ENCODE assay signal across 10 cellular contexts in the genomic region with DNA sequence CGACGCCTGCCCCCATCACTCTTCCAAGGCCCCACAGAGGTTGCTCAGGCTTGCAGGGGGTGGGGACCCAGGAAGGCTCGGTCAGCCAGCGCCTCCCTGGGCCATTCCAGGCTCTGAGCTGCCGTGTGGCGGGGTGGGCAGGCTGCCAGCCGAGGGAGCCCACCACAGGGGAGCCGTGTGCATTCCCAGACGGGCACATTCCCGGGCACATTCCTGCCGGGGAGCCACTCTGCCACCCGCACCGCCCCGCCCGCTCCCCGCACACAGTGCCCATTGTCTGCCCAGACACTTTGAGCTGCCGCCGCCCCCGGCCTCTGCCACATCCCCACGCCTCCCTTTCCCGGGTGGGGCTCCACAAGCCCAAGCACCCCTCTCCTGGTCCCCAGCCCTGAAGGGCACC. TPM values are rescaled to one million over a fixed set of nuclear protein-coding genes. Genes with fewer than 3 reads are reported as not detected.
DNase-seq lines count a peak whose midpoint lies in the region; ATAC-seq, FAIRE-seq and TF ChIP-seq lines count a peak whose summit lies in the region.
"Had no signal": no experiment of that assay in that cellular context is flagged by ENCODE, and none has a peak within 500 bp of the region (broad histone marks: within the 10 kb centered on the region; RNA-seq: fewer than 3 reads in every experiment).

No MANE protein-coding gene starts in this region.

- CTCF ChIA-PET in A549 (lab: Yijun Ruan, JAX): interaction anchor here (1.1 to 3.0 kb wide), 10 partner anchors 9 to 121 kb away, joined by 3 to 19 read pairs (median 4); no protein-coding TSS in a partner anchor

- peak overlapping the region; percentile 24 for H4K8ac ChIP-seq in trophoblast cell (ENCODE audit: low read depth, low read length)

- H3K4me2 ChIP-seq in A549 (peak overlapping the region; percentile 64), trophoblast cell (ENCODE audit: low read length) (no peak overlapping the region)

- no peak overlapping the region for H3K23ac ChIP-seq in trophoblast cell (ENCODE audit: low read length)

- peak overlapping the region; percentile 16 for H4K91ac ChIP-seq in trophoblast cell (ENCODE audit: low read depth, low read length)

- peak overlapping the region; percentile 40 for H2AK5ac ChIP-seq in trophoblast cell (ENCODE audit: low read length)

- peak; percentile 9 to 45; a peak in 4 of 6 replicates for ATAC-seq in A549
- ATAC-seq in heart right ventricle: peak in 3 of 8 donors; percentile 2 to 27 (median 18)
- ATAC-seq in HG03095 (IDR thresholded peaks at IDR 0.05; ENCODE audit: unreplicated experiment): no peak

- POLR2A ChIA-PET in A549 (lab: Yijun Ruan, JAX): interaction anchor here (0.6 to 1.3 kb wide), 3 partner anchors 39 to 125 kb away, joined by 3 to 8 read pairs (median 4); partner anchors contain the start of gene PDGFB

- peaks cover 63% of the 10 kb centered on the region for H3K4me1 ChIP-seq in A549
- peaks cover 22 to 52% (median 43%) of the 10 kb centered on the region in 9 donors for H3K4me1 ChIP-seq in heart right ventricle
- H3K4me1 ChIP-seq in trophoblast cell (ENCODE audit: control insufficient read depth in 1 of 2, insufficient read depth in 2 of 2, low read length in 2 of 2): peaks cover 54 to 55% of the 10 kb centered on the region in 2 experiments

- peak overlapping the region; percentile 47 for H3K9ac ChIP-seq in SK-N-MC (ENCODE audit: insufficient read length)
- H3K9ac ChIP-seq in trophoblast cell (ENCODE audit: low read length): no peak overlapping the region

- H3K27me3 ChIP-seq in heart right ventricle (no peaks in the 10 kb centered on the region), trophoblast cell (ENCODE audit: insufficient read depth, low read length) (no peaks in the 10 kb centered on the region)

- H3K4me3 ChIP-seq in A549: no peak overlapping the region
- no peak overlapping the region for H3K4me3 ChIP-seq in SK-N-MC
- no peak overlapping the region for H3K4me3 ChIP-seq in heart right ventricle
- no peak overlapping the region for H3K4me3 ChIP-seq in trophoblast cell (ENCODE audit: low read depth, low read length)

- no peak for TF ChIP-seq POLR2A in A549 (IDR thresholded peaks at IDR 0.05; ENCODE audit: low read length)

- FAIRE-seq in A549 (lab: Jason Lieb, UNC): no peak
- FAIRE-seq: A204.1 had no signal

- H3K27ac ChIP-seq in A549 (peak overlapping the region; percentile 93 to 98), SK-N-MC (peak overlapping the region; percentile 89), heart right ventricle (peak overlapping the region; percentile 41 to 93 (median 82)), trophoblast cell (ENCODE audit: low read depth, low read length) (no peak overlapping the region)

- no peak overlapping the region for H4K12ac ChIP-seq in trophoblast cell (ENCODE audit: low read depth, low read length)

- H2BK120ac ChIP-seq in trophoblast cell (ENCODE audit: insufficient read depth, low read length, poor library complexity): peak overlapping the region; percentile 19

- peak in 1 of 2 experiments; percentile 43; a peak in 1 of 5 replicates for TF ChIP-seq EP300 in A549 (IDR thresholded peaks at IDR 0.05)

- 40% methylated on average over 3 of the region's 21 CpGs for WGBS in A549 (ENCODE audit: missing lambda C conversion rate)
- 67 to 79% methylated on average over 21 of the region's 21 CpGs for WGBS in heart right ventricle, 2 donors
- WGBS in trophoblast cell (ENCODE audit: extremely low coverage, insufficient coverage, insufficient read length): no CpG with 5 or more reads among the region's 21 CpGs

- no peaks in the 10 kb centered on the region for H3K36me3 ChIP-seq in SK-N-MC (ENCODE audit: insufficient read depth, low read length)
- no peaks in the 10 kb centered on the region for H3K36me3 ChIP-seq in heart right ventricle
- no peaks in the 10 kb centered on the region for H3K36me3 ChIP-seq in trophoblast cell (ENCODE audit: control insufficient read depth in 1 of 2, insufficient read depth in 2 of 2, low read length in 2 of 2)

- H2BK12ac ChIP-seq in trophoblast cell (ENCODE audit: low read length): peak overlapping the region; percentile 61

- H3K14ac ChIP-seq in trophoblast cell (ENCODE audit: low read length): peak overlapping the region; percentile 5

- no peak for TF ChIP-seq CTCF in A549 (IDR thresholded peaks at IDR 0.05)
- no peak for TF ChIP-seq CTCF in heart right ventricle (IDR thresholded peaks at IDR 0.05)

- no peak overlapping the region for H2AFZ ChIP-seq in trophoblast cell (ENCODE audit: insufficient read depth, low read length, poor library complexity)

- H3K18ac ChIP-seq in trophoblast cell (ENCODE audit: low read length): no peak overlapping the region

- no peak overlapping the region for H3K4ac ChIP-seq in trophoblast cell (ENCODE audit: low read depth, low read length)

- peaks cover 32% of the 10 kb centered on the region for H3K79me1 ChIP-seq in trophoblast cell (ENCODE audit: low read length)

- intact Hi-C loops in heart right ventricle (cut with DNase I): loop anchor here in 2 of 10 donors (5.0 to 10.0 kb wide), 2 partner anchors 47 to 55 kb away; partner anchors contain the start of gene PDGFB (in 1 of the 2)

- H3K79me2 ChIP-seq in trophoblast cell (ENCODE audit: control insufficient read depth, insufficient read depth, low read length, poor library complexity): no peaks in the 10 kb centered on the region

- no peaks in the 10 kb centered on the region for H3K9me3 ChIP-seq in A549
- no peaks in the 10 kb centered on the region for H3K9me3 ChIP-seq in SK-N-MC (ENCODE audit: low read depth, low read length)
- no peaks in the 10 kb centered on the region for H3K9me3 ChIP-seq in heart right ventricle
- no peaks in the 10 kb centered on the region for H3K9me3 ChIP-seq in trophoblast cell (ENCODE audit: insufficient read depth, low read depth, low read length)

- no peak overlapping the region for H2BK5ac ChIP-seq in trophoblast cell (ENCODE audit: low read depth, low read length, poor library complexity)

- no peak for TF ChIP-seq RAD21 in A549 (conservative IDR thresholded peaks at IDR 0.05 in 1 of 2, IDR thresholded peaks at IDR 0.05 in 1 of 2)

- peak in 1 of 2 experiments; percentile 48 for DNase-seq in A549 (ENCODE audit: low read depth in 1 of 2, low spot score in 1 of 2)
- no peak for DNase-seq in SK-N-MC (ENCODE audit: low read depth, low spot score)
- no peak for DNase-seq in heart right ventricle
- no peak for DNase-seq in trophoblast cell
- no peak for DNase-seq in NCI-H1048 (lab: John Stamatoyannopoulos, UW)
- DNase-seq in foreskin melanocyte: no peak
- no peak for DNase-seq in NCI-H446 treated with DMSO at 0.1 percent for 48 hours (lab: John Stamatoyannopoulos, UW)
- DNase-seq: activated naive CD4-positive, alpha-beta T cell treated with anti-CD3 and anti-CD28 coated beads for 36 hours had no signal

TF ChIP-seq in A549, 52 proteins besides CTCF, POLR2A, EP300 and RAD21:
- TF ChIP-seq JUN (IDR thresholded peaks at IDR 0.05): no peak
- no peak for TF ChIP-seq EHF (CRISPR knock-in tag; IDR thresholded peaks at IDR 0.05)

RNA-seq across cellular contexts. Expression of gene RPL3, which starts 27.4 kb away (rescaled TPM):
- polyA plus RNA-seq in A549 (2011; rRNA removed) (1,852 and 1,921 TPM in 2 replicates), A549 (2017; fragmentation: RNase III; extraction: RNeasy Plus Mini Kit Qiagen cat#74134 plus additional on column Dnase treatment) (1,908 to 2,151 TPM (median 1,965 TPM) in 3 replicates), heart right ventricle (1,000 to 10,000 TPM in 1 of 2 donors, 100 to 1,000 TPM in 1; 472 to 1,621 TPM)
- polyA plus RNA-seq in A549 (2012; cell fraction: cytosol; rRNA removed): 3,052 and 3,485 TPM in 2 replicates
- polyA plus RNA-seq in A549 (2012; cell fraction: nucleus; rRNA removed): 1,995 and 2,105 TPM in 2 replicates
- polyA minus RNA-seq in A549 (2011; rRNA and poly(A)+ RNA removed): 1,682 and 1,944 TPM in 2 replicates
- total RNA-seq in heart right ventricle: 100 to 1,000 TPM; 215 to 604 (median 286) TPM
- 1,456 and 1,519 TPM in 2 replicates for polyA plus RNA-seq in trophoblast cell (2013)

RNA-seq across cellular contexts. Expression of gene PDGFB, which starts 47.2 kb away (rescaled TPM):
- 4.0 and 4.5 TPM in 2 replicates for polyA plus RNA-seq in A549 (2011; rRNA removed)
- 4.0 and 5.2 TPM in 2 replicates for polyA plus RNA-seq in A549 (2012; cell fraction: cytosol; rRNA removed)
- 7.2 and 9.2 TPM in 2 replicates for polyA plus RNA-seq in A549 (2012; cell fraction: nucleus; rRNA removed)
- polyA plus RNA-seq in A549 (2017; fragmentation: RNase III; extraction: RNeasy Plus Mini Kit Qiagen cat#74134 plus additional on column Dnase treatment): 2.1 to 3.3 TPM (median 3.0 TPM) in 3 replicates
- 3.2 and 4.7 TPM in 2 replicates for polyA minus RNA-seq in A549 (2011; rRNA and poly(A)+ RNA removed)
- total RNA-seq in heart right ventricle: 10 to 100 TPM in 9 of 10 donors, 1 to 10 TPM in 1; 9.9 to 45.6 (median 18.5) TPM
- polyA plus RNA-seq in heart right ventricle: 10 to 100 TPM; 14.5 to 19.1 TPM
- 16.2 and 16.3 TPM in 2 replicates for polyA plus RNA-seq in trophoblast cell (2013)

RNA-seq across cellular contexts. Expression of gene SYNGR1, which starts 57.8 kb away (rescaled TPM):
- polyA plus RNA-seq in A549 (2011; rRNA removed) (6.7 and 7.9 TPM in 2 replicates), A549 (2017; fragmentation: RNase III; extraction: RNeasy Plus Mini Kit Qiagen cat#74134 plus additional on column Dnase treatment) (10.9 to 14.5 TPM (median 11.7 TPM) in 3 replicates), heart right ventricle (10 to 100 TPM; 29.8 to 85.8 TPM)
- polyA plus RNA-seq in A549 (2012; cell fraction: cytosol; rRNA removed): 27.4 and 39.6 TPM in 2 replicates
- 41.2 and 57.0 TPM in 2 replicates for polyA plus RNA-seq in A549 (2012; cell fraction: nucleus; rRNA removed)
- polyA minus RNA-seq in A549 (2011; rRNA and poly(A)+ RNA removed): 2.6 and 5.5 TPM in 2 replicates
- 10 to 100 TPM; 30.3 to 67.9 (median 41.6) TPM for total RNA-seq in heart right ventricle
- polyA plus RNA-seq in trophoblast cell (2013): 20.4 and 21.0 TPM in 2 replicates
